9 cellular contexts compared by ENCODE assay signal in genomic region chr4:102687373-102687981, GRCh38.
DNase-seq lines count a peak whose midpoint lies in the region; ATAC-seq, FAIRE-seq and TF ChIP-seq lines count a peak whose summit lies in the region.
"Had no signal": no experiment of that assay in that cellular context is flagged by ENCODE, and none has a peak within 500 bp of the region (broad histone marks: within the 10 kb centered on the region; RNA-seq: fewer than 3 reads in every experiment).

No MANE protein-coding gene starts in this region.

- TF ChIP-seq CTCF in astrocyte of the cerebellum (IDR thresholded peaks at IDR 0.05; ENCODE audit: low read depth, low read length, missing control alignments) = no peak

- H3K4me3 ChIP-seq in astrocyte of the cerebellum (ENCODE audit: low read depth, low read length) = no peak overlapping the region

- no peak for FAIRE-seq in HTR-8/SVneo (lab: Jason Lieb, UNC)

- peak; percentile 12 for DNase-seq in Ammon's horn (ENCODE audit: low spot score)
- peak; percentile 16 for DNase-seq in astrocyte of the cerebellum (ENCODE audit: low read depth)
- DNase-seq in SW480 (ENCODE audit: low spot score) = no peak
- DNase-seq in NCI-H510A (lab: John Stamatoyannopoulos, UW) = no peak
- no peak for DNase-seq in KG1 (lab: John Stamatoyannopoulos, UW)
- no peak for DNase-seq in HTR-8/SVneo (ENCODE audit: insufficient read length, low spot score)
- DNase-seq: stimulated activated CD4-positive, alpha-beta T cell treated with anti-CD3 and anti-CD28 coated beads, Interleukin-4, amount 100 ng/mL, for 1 hour had no signal

- in situ Hi-C loops in astrocyte of the cerebellum (cut with HindIII; ENCODE audit: low sequenced_read_pairs) = loop anchor here (5.0 kb wide), 1 partner anchor 65 kb away; no protein-coding TSS in a partner anchor

- ATAC-seq in GM19351 (IDR thresholded peaks at IDR 0.05; ENCODE audit: unreplicated experiment) (peak; percentile 91), HG03103 (IDR thresholded peaks at IDR 0.05; ENCODE audit: low read depth, unreplicated experiment) (peak; percentile 88)

Comparison
In these comparisons a context has a peak if more than half of its experiments do, and no peak if none do; other contexts are left out.
1. DNase-seq: peak in Ammon's horn (single experiment) and astrocyte of the cerebellum (single experiment); none in SW480 (single experiment), NCI-H510A (single experiment), KG1 (single experiment) and HTR-8/SVneo (single experiment).